16 cellular contexts compared by ENCODE assay signal in the genomic region with DNA sequence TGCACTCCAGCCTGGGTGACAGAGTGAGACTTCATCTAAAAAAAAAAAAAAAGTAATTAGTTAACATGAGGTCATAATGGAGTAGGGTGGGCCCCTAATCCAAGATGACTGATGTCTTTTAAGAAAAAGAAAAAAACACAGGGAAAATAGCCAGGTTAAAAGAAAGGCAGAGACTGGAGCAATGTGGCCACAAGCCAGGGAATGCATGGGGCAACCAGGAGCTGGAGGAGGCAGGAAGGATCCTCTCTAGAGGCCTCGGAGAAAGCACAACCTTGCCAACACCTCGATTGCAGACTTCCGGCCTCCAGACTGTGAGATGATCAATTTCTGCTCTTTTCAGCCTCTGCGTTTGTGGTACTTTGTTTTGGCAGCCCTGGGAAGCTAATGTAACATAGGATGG.
A peak's percentile ranks its signal among the peaks of the same experiment; 100 is the strongest.
DNase-seq lines count a peak whose midpoint lies in the region; ATAC-seq and TF ChIP-seq lines count a peak whose summit lies in the region.
"Had no signal": no experiment of that assay in that cellular context is flagged by ENCODE, and none has a peak within 500 bp of the region (broad histone marks: within the 10 kb centered on the region; RNA-seq: fewer than 3 reads in every experiment).

No MANE protein-coding gene starts in this region.

- H3K27me3 ChIP-seq in psoas muscle (ENCODE audit: insufficient read depth in 3 of 3, low read length in 2 of 3) = no peaks in the 10 kb centered on the region

- no peak for TF ChIP-seq CTCF in psoas muscle (IDR thresholded peaks at IDR 0.05)

- ATAC-seq in left cardiac atrium = no peak
- ATAC-seq in psoas muscle = no peak
- ATAC-seq: GM12878, HepG2 had no signal

- DNase-seq in Daoy (ENCODE audit: low read depth) (peak; percentile 21), NCI-H226 (peak; percentile 10), left cardiac atrium (peak; percentile 59), psoas muscle (peak; percentile 65 to 70), NCI-H1092 (lab: John Stamatoyannopoulos, UW) (no peak), DMS79 (lab: John Stamatoyannopoulos, UW) (no peak), DMS153 (lab: John Stamatoyannopoulos, UW) (no peak)
- DNase-seq: C1 segment of cervical spinal cord; Caco-2; CD4-positive, alpha-beta memory T cell; DMS53; GOT3; H9; HFFc6 had no signal

- WGBS in psoas muscle, 3 donors = 42 to 63% (median 62%) methylated on average over 4 of the region's 4 CpGs

- H3K27ac ChIP-seq in psoas muscle = no peak overlapping the region

- H3K36me3 ChIP-seq in psoas muscle (ENCODE audit: insufficient read depth in 1 of 2, low read depth in 1 of 2) = no peaks in the 10 kb centered on the region

- H3K4me1 ChIP-seq in psoas muscle = no peaks in the 10 kb centered on the region

- intact Hi-C loops in left cardiac atrium (cut with DNase I) (no loop called here), psoas muscle (cut with DNase I) (no loop called here)

- no peaks in the 10 kb centered on the region for H3K9me3 ChIP-seq in psoas muscle
- H3K9me3 ChIP-seq: Caco-2 had no signal

- H3K4me3 ChIP-seq in psoas muscle = no peak overlapping the region
- H3K4me3 ChIP-seq: GM12878 had no signal

Comparison
In these comparisons a context has a peak if more than half of its experiments do, and no peak if none do; other contexts are left out.
1. DNase-seq: peak in Daoy (single experiment), NCI-H226 (single experiment), left cardiac atrium (single experiment) and psoas muscle (2 of 2); none in NCI-H1092 (single experiment), DMS79 (single experiment) and DMS153 (single experiment).